1 cellular context compared by ENCODE assay signal in the genomic region with DNA sequence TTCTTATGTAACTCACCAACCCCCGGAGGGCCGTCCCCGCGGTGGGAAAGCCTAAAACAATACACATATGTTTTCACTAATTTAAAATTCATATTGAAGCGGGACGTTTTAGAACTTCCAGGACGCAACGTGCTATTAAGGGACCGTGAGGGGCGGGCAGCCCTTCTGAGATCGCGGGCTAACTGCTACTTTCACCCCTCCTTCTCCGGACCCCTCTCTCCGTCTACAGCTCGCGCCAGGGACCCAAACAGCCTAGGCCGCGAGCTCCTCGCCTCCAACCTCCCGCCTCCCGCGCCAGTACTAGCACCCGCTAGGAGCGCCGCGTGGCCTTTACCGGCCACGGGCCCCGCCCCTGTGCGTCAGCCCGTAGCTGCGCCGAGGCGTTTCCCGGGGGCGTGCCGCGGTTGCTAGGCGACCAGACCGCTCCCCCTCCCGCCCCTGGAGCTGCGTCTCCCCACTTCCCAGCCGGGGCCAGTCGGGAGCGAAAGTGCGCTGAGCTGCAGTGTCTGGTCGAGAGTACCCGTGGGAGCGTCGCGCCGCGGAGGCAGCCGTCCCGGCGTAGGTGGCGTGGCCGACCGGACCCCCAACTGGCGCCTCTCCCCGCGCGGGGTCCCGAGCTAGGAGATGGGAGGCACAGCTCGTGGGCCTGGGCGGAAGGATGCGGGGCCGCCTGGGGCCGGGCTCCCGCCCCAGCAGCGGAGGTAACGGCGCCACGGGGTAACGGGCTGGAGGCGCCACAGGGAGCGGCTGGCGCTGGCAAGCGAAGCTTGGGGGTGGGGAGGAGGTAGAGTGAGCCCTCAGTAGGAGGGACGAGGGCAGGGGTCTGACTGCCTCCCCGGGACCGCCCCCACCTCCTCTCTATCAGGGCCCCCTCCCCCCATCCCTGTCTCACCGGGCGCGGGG.
A peak's percentile ranks its signal among the peaks of the same experiment; 100 is the strongest.
TF ChIP-seq lines count a peak whose summit lies in the region.

Gene DYRK3, plus strand, starts transcription at position 457 of the 903 bp plus-strand sequence. Its CDS starts 168 bp downstream, at position 625.

TF ChIP-seq in neural cell, 6 proteins besides CTCF, POLR2A, EP300 and RAD21 (continued from another document):
- TF ChIP-seq, protein P1, sequence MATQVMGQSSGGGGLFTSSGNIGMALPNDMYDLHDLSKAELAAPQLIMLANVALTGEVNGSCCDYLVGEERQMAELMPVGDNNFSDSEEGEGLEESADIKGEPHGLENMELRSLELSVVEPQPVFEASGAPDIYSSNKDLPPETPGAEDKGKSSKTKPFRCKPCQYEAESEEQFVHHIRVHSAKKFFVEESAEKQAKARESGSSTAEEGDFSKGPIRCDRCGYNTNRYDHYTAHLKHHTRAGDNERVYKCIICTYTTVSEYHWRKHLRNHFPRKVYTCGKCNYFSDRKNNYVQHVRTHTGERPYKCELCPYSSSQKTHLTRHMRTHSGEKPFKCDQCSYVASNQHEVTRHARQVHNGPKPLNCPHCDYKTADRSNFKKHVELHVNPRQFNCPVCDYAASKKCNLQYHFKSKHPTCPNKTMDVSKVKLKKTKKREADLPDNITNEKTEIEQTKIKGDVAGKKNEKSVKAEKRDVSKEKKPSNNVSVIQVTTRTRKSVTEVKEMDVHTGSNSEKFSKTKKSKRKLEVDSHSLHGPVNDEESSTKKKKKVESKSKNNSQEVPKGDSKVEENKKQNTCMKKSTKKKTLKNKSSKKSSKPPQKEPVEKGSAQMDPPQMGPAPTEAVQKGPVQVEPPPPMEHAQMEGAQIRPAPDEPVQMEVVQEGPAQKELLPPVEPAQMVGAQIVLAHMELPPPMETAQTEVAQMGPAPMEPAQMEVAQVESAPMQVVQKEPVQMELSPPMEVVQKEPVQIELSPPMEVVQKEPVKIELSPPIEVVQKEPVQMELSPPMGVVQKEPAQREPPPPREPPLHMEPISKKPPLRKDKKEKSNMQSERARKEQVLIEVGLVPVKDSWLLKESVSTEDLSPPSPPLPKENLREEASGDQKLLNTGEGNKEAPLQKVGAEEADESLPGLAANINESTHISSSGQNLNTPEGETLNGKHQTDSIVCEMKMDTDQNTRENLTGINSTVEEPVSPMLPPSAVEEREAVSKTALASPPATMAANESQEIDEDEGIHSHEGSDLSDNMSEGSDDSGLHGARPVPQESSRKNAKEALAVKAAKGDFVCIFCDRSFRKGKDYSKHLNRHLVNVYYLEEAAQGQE (IDR thresholded peaks at IDR 0.05; ENCODE audit: borderline replicate concordance), result peak; percentile 45
- no peak for TF ChIP-seq EZH2 (IDR thresholded peaks at IDR 0.05; ENCODE audit: borderline replicate concordance, insufficient read depth, low read length, poor library complexity, severe bottlenecking)
